ENCODE assay signal across 10 cellular contexts in the genomic region with DNA sequence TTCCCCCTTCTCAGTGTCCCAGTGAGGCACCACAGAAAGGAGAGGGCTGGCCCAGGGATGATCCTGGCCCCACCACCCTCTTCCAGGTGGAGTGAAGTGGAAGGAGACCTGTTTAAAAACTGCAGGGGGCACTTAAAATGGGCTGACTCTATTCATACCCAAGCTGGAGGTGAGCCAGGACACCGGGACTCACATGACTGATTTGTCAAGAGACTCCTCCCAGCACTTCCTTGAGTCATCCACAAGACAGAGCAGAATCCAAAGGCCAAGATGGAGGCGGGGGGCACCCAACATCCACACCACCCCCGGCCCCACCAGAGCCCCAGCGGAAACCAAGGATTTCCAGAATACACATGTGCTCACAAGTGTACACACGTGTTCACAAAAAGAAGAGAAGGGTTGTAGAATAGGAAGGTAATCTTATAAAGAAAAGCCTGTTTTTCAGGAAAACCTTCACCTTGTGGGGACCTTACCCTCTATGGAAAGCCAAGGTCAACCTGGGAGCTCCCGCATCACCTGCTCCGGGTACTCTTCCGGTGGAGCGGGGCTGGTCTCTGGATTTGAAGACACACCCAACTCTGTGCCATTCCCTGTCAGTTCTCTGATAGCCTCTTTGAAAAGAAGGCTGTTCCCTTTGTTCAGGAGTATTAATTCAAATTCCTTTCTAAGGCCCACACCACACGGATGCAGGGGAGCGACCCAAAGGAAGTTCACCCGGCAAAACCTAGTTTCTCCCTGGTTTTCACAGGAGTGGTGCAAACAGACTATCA. TPM values are rescaled to one million over a fixed set of nuclear protein-coding genes. Genes with fewer than 3 reads are reported as not detected.
DNase-seq lines count a peak whose midpoint lies in the region; ATAC-seq, FAIRE-seq and TF ChIP-seq lines count a peak whose summit lies in the region.
"Had no signal": no experiment of that assay in that cellular context is flagged by ENCODE, and none has a peak within 500 bp of the region (broad histone marks: within the 10 kb centered on the region; RNA-seq: fewer than 3 reads in every experiment).

No MANE protein-coding gene starts in this region.

- POLR2A ChIA-PET in A673 (lab: Charles Lee; ENCODE audit: low non-redundant PET) (no interaction called here), K562 (lab: Yijun Ruan, JAX) (interaction anchor here (0.6 to 2.4 kb wide), 3 partner anchors 8 to 274 kb away, joined by 3 to 9 read pairs (median 3); no protein-coding TSS in a partner anchor)

- no peak overlapping the region for H3K4me3 ChIP-seq in A673 (ENCODE audit: low read depth, low read length, poor library complexity, severe bottlenecking)
- no peak overlapping the region for H3K4me3 ChIP-seq in K562
- no peak overlapping the region for H3K4me3 ChIP-seq in uterus

- H3K4me2 ChIP-seq in K562 (ENCODE audit: insufficient read depth, low read length): 0 out of 2 replicates have a peak overlapping the region, but pooled peaks have one; percentile 11

- BruUV-seq in A673 (replicated peaks; lab: Mats Ljungman, UMichigan): no TSS peak
- BruUV-seq in K562 (replicated peaks; lab: Mats Ljungman, UMichigan): no TSS peak

- H3K27me3 Mint-ChIP-seq in T-helper 2 cell treated with Interferon-gamma antibody and Interleukin-4, amounts not matched to agents 5 μg/mL and 100 μg/mL, for 36 hours (ENCODE audit: low read depth): peaks cover 37% of the 10 kb centered on the region

- H3K9ac ChIP-seq in K562 (ENCODE audit: insufficient read depth in 1 of 2, low read depth in 2 of 2, low read length in 2 of 2): peak overlapping the region in 1 of 2 experiments; percentile 69; a peak in 1 of 4 replicates

- H3K4me3 Mint-ChIP-seq in T-helper 2 cell treated with Interferon-gamma antibody and Interleukin-4, amounts not matched to agents 5 μg/mL and 100 μg/mL, for 36 hours: no peak overlapping the region

- H4K20me1 ChIP-seq in K562 (replicated peaks; ENCODE audit: control insufficient read depth, insufficient read depth, low read length): peaks cover 31% of the 10 kb centered on the region

- H3K4me1 Mint-ChIP-seq in T-helper 2 cell treated with Interferon-gamma antibody and Interleukin-4, amounts not matched to agents 5 μg/mL and 100 μg/mL, for 36 hours (ENCODE audit: low read depth): no peaks in the 10 kb centered on the region

- H3K9me3 Mint-ChIP-seq in T-helper 2 cell treated with Interferon-gamma antibody and Interleukin-4, amounts not matched to agents 5 μg/mL and 100 μg/mL, for 36 hours: no peaks in the 10 kb centered on the region

- peaks cover 5% of the 10 kb centered on the region for H3K9me1 ChIP-seq in K562 (ENCODE audit: control insufficient read depth, insufficient read depth, low read length)

- peaks cover 100% of the 10 kb centered on the region for H3K79me2 ChIP-seq in K562 (ENCODE audit: control insufficient read depth, insufficient read depth, low read length)

- H3K36me3 Mint-ChIP-seq in T-helper 2 cell treated with Interferon-gamma antibody and Interleukin-4, amounts not matched to agents 5 μg/mL and 100 μg/mL, for 36 hours (ENCODE audit: low read depth): no peaks in the 10 kb centered on the region

- H3K27ac Mint-ChIP-seq in T-helper 2 cell treated with Interferon-gamma antibody and Interleukin-4, amounts not matched to agents 5 μg/mL and 100 μg/mL, for 36 hours: no peak overlapping the region

- no peaks in the 10 kb centered on the region for H3K9me3 ChIP-seq in A673 (ENCODE audit: low read depth, low read length, poor library complexity, severe bottlenecking)
- H3K9me3 ChIP-seq in K562 (replicated peaks; ENCODE audit: control insufficient read depth, insufficient read depth, low read depth, low read length): no peaks in the 10 kb centered on the region
- no peaks in the 10 kb centered on the region for H3K9me3 ChIP-seq in uterus

- DNase-seq in A673 (ENCODE audit: low spot score) (peak; percentile 67), LoVo (ENCODE audit: low spot score) (peak; percentile 76), K562 (ENCODE audit: extremely low read depth in 1 of 4, low spot score in 3 of 4) (peak in 3 of 4 experiments; percentile 25 to 65 (median 41)), left colon (peak; percentile 84 to 87), uterus (peak; percentile 64 to 83)
- no peak for DNase-seq in T-helper 2 cell treated with Interferon-gamma antibody and Interleukin-4, amounts not matched to agents 5 μg/mL and 100 μg/mL, for 36 hours (ENCODE audit: low spot score)

- H3K27me3 ChIP-seq in A673 (replicated peaks; ENCODE audit: insufficient read depth, low read depth, low read length, poor library complexity) (no peaks in the 10 kb centered on the region), K562 (ENCODE audit: control insufficient read depth in 2 of 2, insufficient read depth in 2 of 2, low read length in 2 of 2) (no peaks in the 10 kb centered on the region), uterus (no peaks in the 10 kb centered on the region)

- ATAC-seq in K562 (peak; percentile 44), left colon (peak; percentile 29), HG03432 (IDR thresholded peaks at IDR 0.05; ENCODE audit: unreplicated experiment) (no peak), GM18520 (IDR thresholded peaks at IDR 0.05; ENCODE audit: unreplicated experiment) (no peak)

- peaks cover 41% of the 10 kb centered on the region for H3K4me1 ChIP-seq in A673 (ENCODE audit: insufficient read depth, low read length, poor library complexity, severe bottlenecking)
- peaks cover 40% of the 10 kb centered on the region in 2 experiments for H3K4me1 ChIP-seq in K562 (replicated peaks in 1 of 2; ENCODE audit: control insufficient read depth in 2 of 2, insufficient read depth in 2 of 2, low read length in 2 of 2)
- H3K4me1 ChIP-seq in uterus: peaks cover 25 to 49% of the 10 kb centered on the region in 2 donors

- FAIRE-seq in K562 (lab: Jason Lieb, UNC): no peak
- FAIRE-seq: G401.6, TTC549 had no signal

- H3K36me3 ChIP-seq in A673 (ENCODE audit: insufficient read depth, low read length, poor library complexity, severe bottlenecking) (no peaks in the 10 kb centered on the region), K562 (ENCODE audit: control insufficient read depth, insufficient read depth, low read length) (peaks cover 57% of the 10 kb centered on the region), uterus (no peaks in the 10 kb centered on the region)

- no peak for TF ChIP-seq RAD21 in K562 (CRISPR knock-in tag; conservative IDR thresholded peaks at IDR 0.05 in 1 of 2, IDR thresholded peaks at IDR 0.05 in 1 of 2)

- H3K27ac ChIP-seq in A673 (ENCODE audit: low read depth, low read length, poor library complexity, severe bottlenecking) (peak overlapping the region; percentile 14), K562 (ENCODE audit: extremely low read depth, low read depth, low read length) (peak overlapping the region; percentile 52; the same call in 2 of the 3 replicates), uterus (peak overlapping the region; percentile 62 to 82)

- H2AFZ ChIP-seq in K562 (ENCODE audit: low read depth, low read length): no peak overlapping the region

- 44% methylated on average over 9 of the region's 12 CpGs for WGBS in K562 (ENCODE audit: insufficient coverage, low coverage, missing lambda C conversion rate)

- in situ Hi-C loops in K562 (cut with MboI): loop anchor here (25.0 kb wide), 1 partner anchor 212 kb away; the partner anchor contains the start of gene ZRANB1

- no peak for TF ChIP-seq POLR2A in K562 (conservative IDR thresholded peaks at IDR 0.05)
- no peak for TF ChIP-seq POLR2A in uterus (IDR thresholded peaks at IDR 0.05)

- CTCF ChIA-PET in A673 (lab: Charles Lee) (interaction anchor here (1.5 kb wide), 1 partner anchor 101 kb away, joined by 3 read pairs; no protein-coding TSS in a partner anchor), K562 (lab: Yijun Ruan, JAX; ENCODE audit: low intra/inter-chr PET ratio) (no interaction called here)

- intact Hi-C loops in A673 (cut with micrococcal nuclease; ENCODE audit: unreplicated experiment) (loop anchor here (10.0 kb wide), 1 partner anchor 95 kb away; no protein-coding TSS in a partner anchor), K562 (cut with micrococcal nuclease) (loop anchor here (5.0 to 10.0 kb wide), 3 partner anchors 97 to 357 kb away; partner anchors contain the start of genes EEF1AKMT2 and ZRANB1), left colon (cut with DNase I, micrococcal nuclease) (loop anchor here in 1 of 2 donors (10.0 kb wide), 1 partner anchor 85 kb away; no protein-coding TSS in a partner anchor), uterus (cut with DNase I; ENCODE audit: low total_unique reads) (loop anchor here (10.0 kb wide), 1 partner anchor 95 kb away; no protein-coding TSS in a partner anchor)

- TF ChIP-seq EP300 in K562 (IDR thresholded peaks at IDR 0.05; ENCODE audit: low read length): no peak

- TF ChIP-seq CTCF in A673 (conservative IDR thresholded peaks at IDR 0.05; ENCODE audit: low read depth, low read length) (no peak), K562 (IDR thresholded peaks at IDR 0.05 in 2 of 3, conservative IDR thresholded peaks at IDR 0.05 in 1 of 3; ENCODE audit: insufficient read depth in 2 of 3, low read depth in 1 of 3, low read length in 3 of 3) (no peak), uterus (IDR thresholded peaks at IDR 0.05) (no peak)

TF ChIP-seq in K562, 482 proteins besides CTCF, POLR2A, EP300 and RAD21 (continues in another document):
- no peak for TF ChIP-seq ILK (tag; IDR thresholded peaks at IDR 0.05; ENCODE audit: borderline replicate concordance, low read depth)

RNA-seq across cellular contexts. Expression of gene CTBP2, which starts 10.9 kb away (rescaled TPM):
- total RNA-seq in A673 (2021) (77.8 and 81.7 TPM in 2 replicates), K562 (2014; rRNA removed) (6.0 and 7.2 TPM in 2 replicates), K562 (2014; rRNA removed; fragmentation: Illumina TruSeq; extraction: Trizol) (8.0 and 8.3 TPM in 2 replicates), K562 (2015; rRNA removed; fragmentation: Illumina TruSeq; extraction: Trizol) (6.9 and 7.2 TPM in 2 replicates), K562 (2021) (6.5 and 8.8 TPM in 2 replicates), left colon (100 to 1,000 TPM; 107 to 142 TPM), uterus (100 to 1,000 TPM in 1 of 4 donors, 10 to 100 TPM in 3; 65.9 to 129 (median 71.2) TPM)
- 15.3 and 51.2 TPM in 2 replicates for total RNA-seq in K562 (2011; cell fraction: chromatin; rRNA removed; ENCODE audit: low replicate concordance)
- 15.2 and 21.3 TPM in 2 replicates for total RNA-seq in K562 (2011; cell fraction: nucleolus; rRNA removed)
- total RNA-seq in K562 (2011; cell fraction: nucleoplasm; rRNA removed): 17.3 and 22.5 TPM in 2 replicates
- polyA plus RNA-seq in K562 (2011; rRNA removed) (1.3 and 1.8 TPM in 2 replicates), K562 (2014; fragmentation: Illumina TruSeq; extraction: Trizol) (2.0 and 3.2 TPM in 2 replicates), K562 (2014; fragmentation: Nextera tagmentation; extraction: Ambion mirVana) (1 to 10 TPM; 1.5 to 1.9 TPM), K562 (2014; rRNA removed) (5.1 and 5.6 TPM in 2 replicates)
- 0.41 and 1.2 TPM in 2 replicates for polyA plus RNA-seq in K562 (2011; cell fraction: cytosol; rRNA removed)
- 1.1 and 1.4 TPM in 2 replicates for polyA plus RNA-seq in K562 (2011; cell fraction: nucleus; rRNA removed)
- 2.5 and 2.7 TPM in 2 replicates for polyA plus RNA-seq in K562 (2012)
- 14.4 and 22.5 TPM in 2 replicates for polyA minus RNA-seq in K562 (2011; rRNA and poly(A)+ RNA removed)
- 9.6 and 12.3 TPM in 2 replicates for polyA minus RNA-seq in K562 (2011; cell fraction: cytosol; rRNA and poly(A)+ RNA removed)
- 11.4 and 17.2 TPM in 2 replicates for polyA minus RNA-seq in K562 (2011; cell fraction: nucleus; rRNA and poly(A)+ RNA removed)

Comparison
In these comparisons a context has a peak if more than half of its experiments do, and no peak if none do; other contexts are left out.
1. H3K27ac ChIP-seq: peak in every context shown above with its lines; median percentile 72 in uterus; 52 in K562; 14 in A673.
2. ATAC-seq: peak in K562 (single experiment) and left colon (single experiment); none in HG03432 (single experiment) and GM18520 (single experiment).